ENCODE assay signal across 8 cellular contexts in the genomic region with DNA sequence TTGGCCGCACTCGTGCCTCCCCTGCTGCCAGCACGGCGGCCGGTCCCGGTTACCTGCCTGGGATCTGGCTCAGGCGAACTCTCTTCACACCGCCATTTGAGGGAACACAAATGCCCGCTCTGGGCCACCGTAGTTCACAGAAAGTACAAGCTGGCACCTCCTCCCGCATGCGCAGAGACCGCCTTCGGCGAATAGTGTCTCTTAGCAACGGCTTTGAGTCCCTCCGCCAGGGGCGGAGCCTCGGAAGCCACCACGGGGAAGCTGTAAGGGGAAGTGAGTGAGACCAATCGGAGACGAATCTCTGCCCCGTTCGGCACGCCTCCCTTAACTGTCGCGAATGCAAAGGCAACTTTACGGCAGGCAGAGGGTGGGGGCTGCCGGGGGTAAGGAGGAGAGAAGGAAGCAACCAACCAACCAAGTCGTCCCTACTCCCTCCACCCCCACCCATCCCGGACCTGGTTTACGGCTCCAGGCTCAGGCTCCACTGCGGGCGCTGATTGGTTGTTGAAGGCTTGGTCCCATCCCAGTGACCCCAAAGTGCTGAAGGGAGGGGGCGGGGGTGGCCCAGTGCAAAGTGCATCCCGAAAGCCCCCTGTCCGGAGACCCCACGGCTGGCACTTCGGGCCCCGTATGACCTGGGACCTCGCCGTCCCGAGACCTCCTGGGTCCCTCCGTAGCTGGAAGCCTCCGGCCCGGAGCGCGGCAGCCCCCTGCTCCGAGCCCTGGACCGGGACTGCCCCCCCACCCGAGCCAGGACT.
A peak's percentile ranks its signal among the peaks of the same experiment; 100 is the strongest.
DNase-seq lines count a peak whose midpoint lies in the region; ATAC-seq, FAIRE-seq and TF ChIP-seq lines count a peak whose summit lies in the region.

A gene with protein sequence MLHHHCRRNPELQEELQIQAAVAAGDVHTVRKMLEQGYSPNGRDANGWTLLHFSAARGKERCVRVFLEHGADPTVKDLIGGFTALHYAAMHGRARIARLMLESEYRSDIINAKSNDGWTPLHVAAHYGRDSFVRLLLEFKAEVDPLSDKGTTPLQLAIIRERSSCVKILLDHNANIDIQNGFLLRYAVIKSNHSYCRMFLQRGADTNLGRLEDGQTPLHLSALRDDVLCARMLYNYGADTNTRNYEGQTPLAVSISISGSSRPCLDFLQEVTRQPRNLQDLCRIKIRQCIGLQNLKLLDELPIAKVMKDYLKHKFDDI (plus strand): TSS at position 526 of the 758 bp plus-strand sequence. CDS start 9,628 bp downstream, outside the sequence.
A gene with protein sequence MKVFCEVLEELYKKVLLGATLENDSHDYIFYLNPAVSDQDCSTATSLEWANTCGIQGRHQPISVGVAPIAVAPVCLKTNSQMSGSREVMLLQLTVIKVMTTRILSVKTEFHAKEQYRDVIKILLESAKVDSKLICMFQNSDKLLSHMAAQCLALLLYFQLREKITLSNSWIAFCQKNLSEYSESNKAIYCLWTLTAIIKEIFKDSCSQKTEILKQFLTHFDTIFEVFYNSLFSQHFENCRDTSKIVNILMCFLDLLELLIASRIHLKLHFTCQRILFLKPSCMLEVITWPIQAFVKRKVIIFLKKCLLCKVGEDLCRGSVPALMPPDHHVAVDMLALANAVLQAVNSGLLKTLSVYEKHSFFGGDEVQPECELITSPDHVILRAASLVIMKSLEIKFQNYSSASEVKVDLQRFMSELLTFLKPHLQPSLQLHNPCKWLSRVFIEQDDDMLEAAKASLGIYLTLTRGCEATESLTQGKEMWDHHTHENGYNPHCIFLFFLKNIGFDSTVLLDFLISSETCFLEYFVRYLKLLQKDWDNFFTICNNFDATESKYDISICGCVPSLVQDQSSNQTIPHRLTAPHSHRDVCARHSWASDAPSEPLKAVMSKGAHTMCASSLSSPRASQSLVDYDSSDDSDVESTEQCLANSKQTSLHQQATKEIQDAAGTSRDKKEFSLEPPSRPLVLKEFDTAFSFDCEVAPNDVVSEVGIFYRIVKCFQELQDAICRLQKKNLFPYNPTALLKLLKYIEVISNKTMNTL (minus strand): TSS at position 121 of the 758 bp plus-strand sequence. CDS start 21,342 bp downstream, outside the sequence.

- peak; percentile 74 for FAIRE-seq in islet of Langerhans (lab: Jason Lieb, UNC)

- peak; percentile 100 for DNase-seq in AG09319 (ENCODE audit: extremely low read depth, low read depth)
- DNase-seq in NCI-H446 treated with DMSO at 0.1 percent for 48 hours (lab: John Stamatoyannopoulos, UW), result peak; percentile 97
- DNase-seq in cerebellar cortex (ENCODE audit: low spot score), result peak; percentile 100
- DNase-seq in stimulated activated CD4-positive, alpha-beta T cell treated with anti-CD3 and anti-CD28 coated beads, Interleukin-12 subunit alpha, Interleukin-12 subunit beta, amount 100 ng/mL, for 4 hours, result peak; percentile 99

- ATAC-seq in GM19035 (IDR thresholded peaks at IDR 0.05; ENCODE audit: unreplicated experiment) (peak; percentile 85), HG03354 (IDR thresholded peaks at IDR 0.05; ENCODE audit: poor library complexity, severe bottlenecking, unreplicated experiment) (peak; percentile 90)
- peak; percentile 86 to 90 for ATAC-seq in activated CD4-positive, CD25-positive, alpha-beta regulatory T cell treated with anti-CD3 and anti-CD28 coated beads, Interleukin-2, amount 50 U/mL, for 24 hours

- TF ChIP-seq CTCF in AG09319 (IDR thresholded peaks at IDR 0.05; ENCODE audit: low read depth, low read length), result no peak

Comparison
In these comparisons a context has a peak if more than half of its experiments do, and no peak if none do; other contexts are left out.
1. Peak in every context shown above with its lines: DNase-seq and ATAC-seq.